ENCODE assay signal across 11 cellular contexts in genomic region chr10:625335-625699, GRCh38.
DNase-seq lines count a peak whose midpoint lies in the region; ATAC-seq, FAIRE-seq and TF ChIP-seq lines count a peak whose summit lies in the region.
"Had no signal": no experiment of that assay in that cellular context is flagged by ENCODE, and none has a peak within 500 bp of the region (broad histone marks: within the 10 kb centered on the region; RNA-seq: fewer than 3 reads in every experiment).

No MANE protein-coding gene starts in this region.

- H3K4me1 Mint-ChIP-seq in activated CD4-positive, alpha-beta T cell treated with anti-CD3 and anti-CD28 coated beads, Interleukin-2, amount 10 ng/mL, durations not matched to agents 7 days and 5 days: peaks cover 5% of the 10 kb centered on the region

- CTCF ChIA-PET in K562 (lab: Yijun Ruan, JAX; ENCODE audit: low intra/inter-chr PET ratio): interaction anchor here (0.6 kb wide), 1 partner anchor 50 kb away, joined by 3 read pairs; no protein-coding TSS in a partner anchor
- CTCF ChIA-PET in activated CD4-positive, alpha-beta T cell treated with anti-CD3 and anti-CD28 coated beads, Interleukin-2, amount 10 ng/mL, durations not matched to agents 7 days and 5 days (lab: Charles Lee): no interaction called here

- H3K36me3 Mint-ChIP-seq in activated CD4-positive, alpha-beta T cell treated with anti-CD3 and anti-CD28 coated beads, Interleukin-2, amount 10 ng/mL, durations not matched to agents 7 days and 5 days (ENCODE audit: low read depth): no peaks in the 10 kb centered on the region
- H3K36me3 Mint-ChIP-seq: CD4-positive, CD25-positive, alpha-beta regulatory T cell had no signal

- in situ Hi-C loops in K562 (cut with MboI): no loop called here

- no peak for TF ChIP-seq RAD21 in K562 (CRISPR knock-in tag; conservative IDR thresholded peaks at IDR 0.05 in 1 of 2, IDR thresholded peaks at IDR 0.05 in 1 of 2)

- H3K4me3 ChIP-seq in K562 (no peak overlapping the region), kidney (ENCODE audit: low read length in 2 of 2) (no peak overlapping the region), rectal smooth muscle tissue (ENCODE audit: low read length) (peak overlapping the region; percentile 41)

- H3K27me3 ChIP-seq in K562 (ENCODE audit: control insufficient read depth in 2 of 2, insufficient read depth in 2 of 2, low read length in 2 of 2) (peaks cover 60 to 83% of the 10 kb centered on the region in 2 experiments), rectal smooth muscle tissue (ENCODE audit: control insufficient read depth, insufficient read depth, low read length) (no peaks in the 10 kb centered on the region)

- H2AFZ ChIP-seq in K562 (ENCODE audit: low read depth, low read length): no peak overlapping the region

- intact Hi-C loops in K562 (cut with micrococcal nuclease): no loop called here
- intact Hi-C loops in kidney (cut with DNase I): no loop called here

- H3K4me1 ChIP-seq in K562 (replicated peaks in 1 of 2; ENCODE audit: control insufficient read depth in 2 of 2, insufficient read depth in 2 of 2, low read length in 2 of 2) (peaks cover 0 to 16% of the 10 kb centered on the region in 2 experiments; a peak in 2 of 5 replicates), kidney (ENCODE audit: control insufficient read depth in 1 of 2, insufficient read depth in 1 of 2, low read depth in 1 of 2, low read length in 2 of 2) (peaks cover 25 to 28% of the 10 kb centered on the region in 2 donors), rectal smooth muscle tissue (ENCODE audit: control insufficient read depth, insufficient read depth, low read length) (peaks cover 34% of the 10 kb centered on the region)

- H3K9me3 ChIP-seq in K562 (replicated peaks; ENCODE audit: control insufficient read depth, insufficient read depth, low read depth, low read length) (no peaks in the 10 kb centered on the region), kidney (ENCODE audit: control insufficient read depth in 1 of 2, low read length in 2 of 2) (no peaks in the 10 kb centered on the region)

- H3K27ac ChIP-seq in K562 (ENCODE audit: extremely low read depth, low read depth, low read length): no peak overlapping the region
- H3K27ac ChIP-seq in kidney (ENCODE audit: low read depth in 2 of 2, low read length in 2 of 2): peak overlapping the region; percentile 88 to 91
- H3K27ac ChIP-seq in rectal smooth muscle tissue (ENCODE audit: low read depth, low read length): peak overlapping the region; percentile 90

- H3K4me3 Mint-ChIP-seq in activated CD4-positive, alpha-beta T cell treated with anti-CD3 and anti-CD28 coated beads, Interleukin-2, amount 10 ng/mL, durations not matched to agents 7 days and 5 days: no peak overlapping the region
- H3K4me3 Mint-ChIP-seq: activated T-cell treated with anti-CD3 and anti-CD28 coated beads, Interleukin-2, amount 50 U/mL, for 4 hours; CD4-positive, CD25-positive, alpha-beta regulatory T cell had no signal

- TF ChIP-seq EP300 in K562 (IDR thresholded peaks at IDR 0.05; ENCODE audit: low read length): no peak; the same call in 1 of the 2 replicates

- H3K4me2 ChIP-seq in K562 (ENCODE audit: insufficient read depth, low read length): no peak overlapping the region

- H3K27ac Mint-ChIP-seq in activated CD4-positive, alpha-beta T cell treated with anti-CD3 and anti-CD28 coated beads, Interleukin-2, amount 10 ng/mL, durations not matched to agents 7 days and 5 days: no peak overlapping the region
- H3K27ac Mint-ChIP-seq: CD4-positive, CD25-positive, alpha-beta regulatory T cell had no signal

- H3K9me1 ChIP-seq in K562 (ENCODE audit: control insufficient read depth, insufficient read depth, low read length): no peaks in the 10 kb centered on the region

- no peak overlapping the region for H3K9ac ChIP-seq in K562 (ENCODE audit: insufficient read depth in 1 of 2, low read depth in 2 of 2, low read length in 2 of 2)
- peak overlapping the region in 1 of 2 donors; percentile 65 for H3K9ac ChIP-seq in kidney (ENCODE audit: low read length in 2 of 2)
- H3K9ac ChIP-seq in rectal smooth muscle tissue (ENCODE audit: low read length): no peak overlapping the region

- peak; percentile 30 for ATAC-seq in K562
- ATAC-seq: activated T-cell treated with anti-CD3 and anti-CD28 coated beads, Interleukin-2, amount 50 U/mL, for 4 hours had no signal

- FAIRE-seq in K562 (lab: Jason Lieb, UNC): no peak
- FAIRE-seq in kidney (lab: Jason Lieb, UNC): no peak

- BruUV-seq in K562 (replicated peaks; lab: Mats Ljungman, UMichigan): no TSS peak

- H3K9me3 Mint-ChIP-seq in activated CD4-positive, alpha-beta T cell treated with anti-CD3 and anti-CD28 coated beads, Interleukin-2, amount 10 ng/mL, durations not matched to agents 7 days and 5 days: no peaks in the 10 kb centered on the region
- H3K9me3 Mint-ChIP-seq: activated T-cell treated with anti-CD3 and anti-CD28 coated beads, Interleukin-2, amount 50 U/mL, for 4 hours had no signal

- TF ChIP-seq POLR2A in K562 (conservative IDR thresholded peaks at IDR 0.05): no peak

- H3K27me3 Mint-ChIP-seq in activated CD4-positive, alpha-beta T cell treated with anti-CD3 and anti-CD28 coated beads, Interleukin-2, amount 10 ng/mL, durations not matched to agents 7 days and 5 days: peaks cover 16% of the 10 kb centered on the region

- DNase-seq in Daoy (ENCODE audit: low read depth) (peak; percentile 23), K562 (ENCODE audit: extremely low read depth in 1 of 4, low spot score in 3 of 4) (no peak), kidney (peak; percentile 88), DMS 273 (lab: John Stamatoyannopoulos, UW; ENCODE audit: unreplicated experiment) (no peak), iPS-NIHi11 (ENCODE audit: low spot score) (no peak), ureter (ENCODE audit: low spot score) (no peak)
- DNase-seq in activated CD4-positive, alpha-beta T cell treated with anti-CD3 and anti-CD28 coated beads, Interleukin-2, amount 10 ng/mL, durations not matched to agents 7 days and 5 days: no peak
- DNase-seq: activated T-cell treated with anti-CD3 and anti-CD28 coated beads, Interleukin-2, amount 50 U/mL, for 4 hours; CD4-positive, CD25-positive, alpha-beta regulatory T cell; stimulated activated naive CD4-positive, alpha-beta T cell had no signal

- TF ChIP-seq CTCF in K562 (IDR thresholded peaks at IDR 0.05 in 2 of 3, conservative IDR thresholded peaks at IDR 0.05 in 1 of 3; ENCODE audit: insufficient read depth in 2 of 3, low read depth in 1 of 3, low read length in 3 of 3) (no peak), kidney (IDR thresholded peaks at IDR 0.05; ENCODE audit: borderline replicate concordance, extremely low read depth, insufficient read depth) (no peak)

- POLR2A ChIA-PET in K562 (lab: Yijun Ruan, JAX): no interaction called here
- POLR2A ChIA-PET in activated CD4-positive, alpha-beta T cell treated with anti-CD3 and anti-CD28 coated beads, Interleukin-2, amount 10 ng/mL, durations not matched to agents 7 days and 5 days (lab: Charles Lee): no interaction called here

- H4K20me1 ChIP-seq in K562 (replicated peaks; ENCODE audit: control insufficient read depth, insufficient read depth, low read length): peaks cover 8% of the 10 kb centered on the region; the same call in 1 of the 2 replicates

- H3K36me3 ChIP-seq in K562 (ENCODE audit: control insufficient read depth, insufficient read depth, low read length) (no peaks in the 10 kb centered on the region), kidney (ENCODE audit: control insufficient read depth in 1 of 2, insufficient read depth in 2 of 2, low read length in 2 of 2) (no peaks in the 10 kb centered on the region), rectal smooth muscle tissue (ENCODE audit: control insufficient read depth, insufficient read depth, low read length) (no peaks in the 10 kb centered on the region)

- no peaks in the 10 kb centered on the region for H3K79me2 ChIP-seq in K562 (ENCODE audit: control insufficient read depth, insufficient read depth, low read length)

- WGBS in K562 (ENCODE audit: insufficient coverage, low coverage, missing lambda C conversion rate): 2% methylated on average over 17 of the region's 17 CpGs

TF ChIP-seq in K562, 482 proteins besides CTCF, POLR2A, EP300 and RAD21:
- 0 out of 2 replicates have a peak, but pooled peaks have one; percentile 4 for TF ChIP-seq TOE1 (IDR thresholded peaks at IDR 0.05; ENCODE audit: borderline replicate concordance)
- no peak for TF ChIP-seq TOE1 (CRISPR knock-in tag; IDR thresholded peaks at IDR 0.05; ENCODE audit: borderline replicate concordance, low read depth)
- no peak for TF ChIP-seq ZNF239 (CRISPR knock-in tag; IDR thresholded peaks at IDR 0.05)
- TF ChIP-seq GABPB2 (CRISPR knock-in tag; conservative IDR thresholded peaks at IDR 0.05): no peak
- no peak for TF ChIP-seq GTF2A2 (tag; IDR thresholded peaks at IDR 0.05)
- no peak for TF ChIP-seq SMAD4 (CRISPR knock-in tag; conservative IDR thresholded peaks at IDR 0.05)
- no peak for TF ChIP-seq SMAD3 (CRISPR knock-in tag; conservative IDR thresholded peaks at IDR 0.05)
- TF ChIP-seq NRF1 (conservative IDR thresholded peaks at IDR 0.05 in 1 of 2, IDR thresholded peaks at IDR 0.05 in 1 of 2): peak; percentile 18 to 20; a peak in 2 of 4 replicates
- TF ChIP-seq FOSL1 (tag; conservative IDR thresholded peaks at IDR 0.05): peak; percentile 74
- TF ChIP-seq ZNF197 (CRISPR knock-in tag; IDR thresholded peaks at IDR 0.05; ENCODE audit: low read depth): peak; percentile 39; the same call in 1 of the 2 replicates
- TF ChIP-seq ZNF589 (CRISPR knock-in tag; IDR thresholded peaks at IDR 0.05; ENCODE audit: low read depth): peak; percentile 89; the same call in 1 of the 2 replicates
- peak; percentile 5; the same call in 1 of the 2 replicates for TF ChIP-seq ZNF584 (CRISPR knock-in tag; IDR thresholded peaks at IDR 0.05; ENCODE audit: low read depth)
- TF ChIP-seq POLR2H (tag; IDR thresholded peaks at IDR 0.05; ENCODE audit: low read depth): no peak
- TF ChIP-seq NR2C2 (CRISPR knock-in tag; IDR thresholded peaks at IDR 0.05): no peak
- TF ChIP-seq NR2C2 (tag; IDR thresholded peaks at IDR 0.05): peak; percentile 73
- no peak for TF ChIP-seq ZNF274 (IDR thresholded peaks at IDR 0.05; ENCODE audit: borderline replicate concordance, low read depth, low read length)
- TF ChIP-seq ZNF644 (tag; IDR thresholded peaks at IDR 0.05; ENCODE audit: low read depth): 0 out of 2 replicates have a peak, but pooled peaks have one; percentile 62
TF ChIP-seq in K562: peak in this region for 8.

Comparison
In these comparisons a context has a peak if more than half of its experiments do, and no peak if none do; other contexts are left out.
1. DNase-seq: peak in Daoy (single experiment) and kidney (single experiment); none in K562 (0 of 4), DMS 273 (single experiment), iPS-NIHi11 (single experiment), activated CD4-positive, alpha-beta T cell treated with anti-CD3 and anti-CD28 coated beads, Interleukin-2, amount 10 ng/mL, durations not matched to agents 7 days and 5 days (single experiment) and ureter (single experiment).